Comparison of ENCODE assay signal across 11 cellular contexts in the genomic region with DNA sequence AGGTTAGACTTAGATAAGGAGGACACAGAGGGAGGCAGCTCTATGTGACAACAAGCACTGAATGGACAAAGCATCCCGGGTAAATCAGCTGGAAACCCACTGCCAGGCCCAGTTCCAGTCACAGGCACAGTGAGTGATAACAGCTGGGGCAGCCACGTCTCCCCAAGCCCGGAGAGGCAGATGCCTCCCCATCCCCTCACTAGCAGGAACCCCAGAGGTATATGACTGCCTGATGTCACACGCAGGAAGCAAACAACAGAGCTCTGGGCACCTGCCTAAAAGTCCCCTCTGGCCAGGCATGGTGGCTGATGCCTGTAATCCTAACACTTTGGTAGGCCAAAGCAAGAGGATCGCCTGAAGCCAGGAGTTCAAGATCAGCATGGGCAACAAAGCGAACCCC. TPM values are rescaled to one million over a fixed set of nuclear protein-coding genes. Genes with fewer than 3 reads are reported as not detected.
DNase-seq lines count a peak whose midpoint lies in the region; ATAC-seq and TF ChIP-seq lines count a peak whose summit lies in the region.
"Had no signal": no experiment of that assay in that cellular context is flagged by ENCODE, and none has a peak within 500 bp of the region (broad histone marks: within the 10 kb centered on the region; RNA-seq: fewer than 3 reads in every experiment).

No MANE protein-coding gene starts in this region.

- no peaks in the 10 kb centered on the region for H3K9me3 ChIP-seq in mucosa of stomach (ENCODE audit: control insufficient read depth, low read length)
- H3K9me3 ChIP-seq in CD4-positive, alpha-beta memory T cell (ENCODE audit: control insufficient read depth in 1 of 2, low read length in 2 of 2): no peaks in the 10 kb centered on the region
- H3K9me3 ChIP-seq: BE2C, heart left ventricle had no signal

- peaks cover 26% of the 10 kb centered on the region for H3K4me1 Mint-ChIP-seq in activated naive CD4-positive, alpha-beta T cell treated with anti-CD3 and anti-CD28 coated beads, Interleukin-2, amount 10 ng/mL, durations not matched to agents 7 days and 5 days
- H3K4me1 Mint-ChIP-seq in activated naive CD8-positive, alpha-beta T cell (ENCODE audit: low read depth): peaks cover 27% of the 10 kb centered on the region
- peaks cover 13 to 28% (median 25%) of the 10 kb centered on the region in 4 donors for H3K4me1 Mint-ChIP-seq in naive thymus-derived CD8-positive, alpha-beta T cell
- H3K4me1 Mint-ChIP-seq in CD4-positive, alpha-beta memory T cell: peaks cover 20 to 34% (median 25%) of the 10 kb centered on the region in 4 donors

- no peaks in the 10 kb centered on the region for H3K27me3 ChIP-seq in mucosa of stomach (ENCODE audit: control insufficient read depth, insufficient read depth, low read length)
- no peaks in the 10 kb centered on the region for H3K27me3 ChIP-seq in CD4-positive, alpha-beta memory T cell (ENCODE audit: insufficient read depth, low read length)
- H3K27me3 ChIP-seq: BE2C, heart left ventricle had no signal

- CTCF ChIA-PET in activated naive CD4-positive, alpha-beta T cell treated with anti-CD3 and anti-CD28 coated beads, Interleukin-2, amount 10 ng/mL, durations not matched to agents 7 days and 5 days (lab: Charles Lee): interaction anchor here (1.1 to 1.7 kb wide), 3 partner anchors 63 to 104 kb away, joined by 3 read pairs; no protein-coding TSS in a partner anchor
- CTCF ChIA-PET in GM10248 (lab: Yijun Ruan, JAX): interaction anchor here (1.3 to 3.3 kb wide), 4 partner anchors 9 to 199 kb away, joined by 4 to 11 read pairs (median 4); a partner anchor contains a TSS
- CTCF ChIA-PET in CD4-positive, alpha-beta memory T cell (lab: Charles Lee; ENCODE audit: partially characterized antibody): interaction anchor here (1.4 to 7.9 kb wide), 5 partner anchors 87 to 198 kb away, joined by 3 to 120 read pairs (median 6); a partner anchor contains a TSS

- no peak overlapping the region for H3K4me3 ChIP-seq in mucosa of stomach (ENCODE audit: low read length)
- H3K4me3 ChIP-seq in CD4-positive, alpha-beta memory T cell (ENCODE audit: low read length in 2 of 2): no peak overlapping the region
- H3K4me3 ChIP-seq: heart left ventricle had no signal

- POLR2A ChIA-PET in naive thymus-derived CD8-positive, alpha-beta T cell (lab: Charles Lee): interaction anchor here (0.5 to 1.1 kb wide), 3 partner anchors 23 to 110 kb away, joined by 3 to 6 read pairs (median 3); a partner anchor contains a TSS
- POLR2A ChIA-PET in GM10248 (lab: Yijun Ruan, JAX): no interaction called here
- POLR2A ChIA-PET in CD4-positive, alpha-beta memory T cell (lab: Charles Lee; ENCODE audit: partially characterized antibody): interaction anchor here (0.7 to 1.2 kb wide), 5 partner anchors 9 to 98 kb away, joined by 3 to 4 read pairs (median 3); a partner anchor contains a TSS

- TF ChIP-seq CTCF in omental fat pad (IDR thresholded peaks at IDR 0.05) (no peak), GM10248 (IDR thresholded peaks at IDR 0.05; ENCODE audit: control extremely low read depth, extremely low read depth, low read depth, missing control alignments) (no peak)

- H3K4me1 ChIP-seq in mucosa of stomach (ENCODE audit: control insufficient read depth, insufficient read depth, low read length): peaks cover 54% of the 10 kb centered on the region
- peaks cover 23% of the 10 kb centered on the region for H3K4me1 ChIP-seq in CD4-positive, alpha-beta memory T cell (ENCODE audit: insufficient read depth, low read length)
- H3K4me1 ChIP-seq: BE2C had no signal

- H3K4me3 Mint-ChIP-seq in activated naive CD4-positive, alpha-beta T cell treated with anti-CD3 and anti-CD28 coated beads, Interleukin-2, amount 10 ng/mL, durations not matched to agents 7 days and 5 days: no peak overlapping the region
- H3K4me3 Mint-ChIP-seq in activated naive CD8-positive, alpha-beta T cell: no peak overlapping the region
- peak overlapping the region in 3 of 10 donors; percentile 22 to 41 (median 37) for H3K4me3 Mint-ChIP-seq in naive thymus-derived CD8-positive, alpha-beta T cell
- peak overlapping the region in 3 of 8 donors; percentile 45 to 68 (median 53) for H3K4me3 Mint-ChIP-seq in CD4-positive, alpha-beta memory T cell
- H3K4me3 Mint-ChIP-seq: neural crest cell had no signal

- no peaks in the 10 kb centered on the region for H3K36me3 ChIP-seq in mucosa of stomach (ENCODE audit: control insufficient read depth, insufficient read depth, low read length)
- H3K36me3 ChIP-seq in CD4-positive, alpha-beta memory T cell (ENCODE audit: insufficient read depth, low read length): peaks cover 6% of the 10 kb centered on the region

- peak overlapping the region; percentile 64 for H3K27ac Mint-ChIP-seq in activated naive CD4-positive, alpha-beta T cell treated with anti-CD3 and anti-CD28 coated beads, Interleukin-2, amount 10 ng/mL, durations not matched to agents 7 days and 5 days
- peak overlapping the region; percentile 73 for H3K27ac Mint-ChIP-seq in activated naive CD8-positive, alpha-beta T cell
- peak overlapping the region in 1 of 10 donors; percentile 34 for H3K27ac Mint-ChIP-seq in naive thymus-derived CD8-positive, alpha-beta T cell
- peak overlapping the region in 3 of 7 donors; percentile 12 to 83 (median 75) for H3K27ac Mint-ChIP-seq in CD4-positive, alpha-beta memory T cell

- peak overlapping the region; percentile 54 for H3K9ac ChIP-seq in mucosa of stomach (ENCODE audit: low read length)

- H3K27ac ChIP-seq in CD4-positive, alpha-beta memory T cell (ENCODE audit: low read depth, low read length): no peak overlapping the region

- intact Hi-C loops in CD4-positive, alpha-beta memory T cell (cut with micrococcal nuclease): loop anchor here (2.0 kb wide), 1 partner anchor 19 kb away; a partner anchor contains a TSS

- peaks cover 13% of the 10 kb centered on the region for H3K36me3 Mint-ChIP-seq in activated naive CD4-positive, alpha-beta T cell treated with anti-CD3 and anti-CD28 coated beads, Interleukin-2, amount 10 ng/mL, durations not matched to agents 7 days and 5 days
- H3K36me3 Mint-ChIP-seq in activated naive CD8-positive, alpha-beta T cell: no peaks in the 10 kb centered on the region
- peaks cover 0 to 25% (median 4%) of the 10 kb centered on the region in 3 donors for H3K36me3 Mint-ChIP-seq in naive thymus-derived CD8-positive, alpha-beta T cell
- H3K36me3 Mint-ChIP-seq in CD4-positive, alpha-beta memory T cell: peaks cover 7 to 8% of the 10 kb centered on the region in 2 donors

- H3K27me3 Mint-ChIP-seq in activated naive CD4-positive, alpha-beta T cell treated with anti-CD3 and anti-CD28 coated beads, Interleukin-2, amount 10 ng/mL, durations not matched to agents 7 days and 5 days: no peaks in the 10 kb centered on the region
- H3K27me3 Mint-ChIP-seq in activated naive CD8-positive, alpha-beta T cell: no peaks in the 10 kb centered on the region
- H3K27me3 Mint-ChIP-seq in naive thymus-derived CD8-positive, alpha-beta T cell: no peaks in the 10 kb centered on the region
- no peaks in the 10 kb centered on the region for H3K27me3 Mint-ChIP-seq in CD4-positive, alpha-beta memory T cell

- H3K9me3 Mint-ChIP-seq in activated naive CD4-positive, alpha-beta T cell treated with anti-CD3 and anti-CD28 coated beads, Interleukin-2, amount 10 ng/mL, durations not matched to agents 7 days and 5 days: no peaks in the 10 kb centered on the region
- H3K9me3 Mint-ChIP-seq in activated naive CD8-positive, alpha-beta T cell (ENCODE audit: low read depth): no peaks in the 10 kb centered on the region
- no peaks in the 10 kb centered on the region for H3K9me3 Mint-ChIP-seq in naive thymus-derived CD8-positive, alpha-beta T cell
- H3K9me3 Mint-ChIP-seq in CD4-positive, alpha-beta memory T cell: no peaks in the 10 kb centered on the region
- H3K9me3 Mint-ChIP-seq: neural crest cell had no signal

- no peak for DNase-seq in activated naive CD4-positive, alpha-beta T cell treated with anti-CD3 and anti-CD28 coated beads, Interleukin-2, amount 10 ng/mL, durations not matched to agents 7 days and 5 days
- DNase-seq in activated naive CD4-positive, alpha-beta T cell treated with Interleukin-2 at 50 U/mL for 16 hours: no peak
- DNase-seq in naive thymus-derived CD8-positive, alpha-beta T cell: no peak
- DNase-seq in omental fat pad (ENCODE audit: low spot score) (no peak), GM10248 (ENCODE audit: extremely low spot score) (no peak)
- no peak for DNase-seq in CD4-positive, alpha-beta memory T cell
- DNase-seq: BE2C, heart left ventricle had no signal

- no peak for ATAC-seq in naive thymus-derived CD8-positive, alpha-beta T cell
- ATAC-seq in omental fat pad (ENCODE audit: low FRiP score): no peak

RNA-seq across cellular contexts. Expression of a gene that starts 18.2 kb away (rescaled TPM):
- total RNA-seq in naive thymus-derived CD8-positive, alpha-beta T cell: 1 to 10 TPM; 2.0 to 2.2 TPM
- polyA plus RNA-seq in naive thymus-derived CD8-positive, alpha-beta T cell: under 1 TPM in 1 of 3 donors, not detected in 2; 0.40 TPM
- 1 to 10 TPM in 1 of 4 donors, under 1 TPM in 2, not detected in 1; 0.19 to 1.3 (median 0.50) TPM for total RNA-seq in omental fat pad
- 1 to 10 TPM; 3.5 TPM for total RNA-seq in CD4-positive, alpha-beta memory T cell
- polyA plus RNA-seq in CD4-positive, alpha-beta memory T cell: under 1 TPM; 0.24 to 0.29 TPM

RNA-seq across cellular contexts. Expression of a gene that starts 18.9 kb away (rescaled TPM):
- total RNA-seq in naive thymus-derived CD8-positive, alpha-beta T cell: 10 to 100 TPM; 28.9 to 33.8 TPM
- 10 to 100 TPM; 13.2 to 15.5 (median 13.8) TPM for polyA plus RNA-seq in naive thymus-derived CD8-positive, alpha-beta T cell
- total RNA-seq in omental fat pad: 10 to 100 TPM; 13.5 to 29.5 (median 21.1) TPM
- 10 to 100 TPM; 34.1 to 35.0 TPM for total RNA-seq in CD4-positive, alpha-beta memory T cell
- 10 to 100 TPM; 10.4 to 20.4 TPM for polyA plus RNA-seq in CD4-positive, alpha-beta memory T cell

RNA-seq across cellular contexts. Expression of a gene that starts 19.3 kb away (rescaled TPM):
- total RNA-seq in naive thymus-derived CD8-positive, alpha-beta T cell: 10 to 100 TPM; 37.6 to 38.4 TPM
- polyA plus RNA-seq in naive thymus-derived CD8-positive, alpha-beta T cell: 10 to 100 TPM; 17.5 to 37.5 (median 31.3) TPM
- total RNA-seq in omental fat pad: 10 to 100 TPM in 3 of 4 donors, 1 to 10 TPM in 1; 8.8 to 21.1 (median 17.1) TPM
- 10 to 100 TPM; 40.5 to 43.9 TPM for total RNA-seq in CD4-positive, alpha-beta memory T cell
- polyA plus RNA-seq in CD4-positive, alpha-beta memory T cell: 10 to 100 TPM; 24.3 to 31.5 TPM

RNA-seq across cellular contexts. Expression of a gene that starts 24.1 kb away (rescaled TPM):
- total RNA-seq in naive thymus-derived CD8-positive, alpha-beta T cell: 10 to 100 TPM; 17.8 to 19.4 TPM
- 10 to 100 TPM; 46.5 to 53.9 (median 50.6) TPM for polyA plus RNA-seq in naive thymus-derived CD8-positive, alpha-beta T cell
- total RNA-seq in omental fat pad: 100 to 1,000 TPM in 2 of 4 donors, 10 to 100 TPM in 2; 42.5 to 129 (median 97.1) TPM
- total RNA-seq in CD4-positive, alpha-beta memory T cell: 10 to 100 TPM; 21.2 to 24.1 TPM
- 100 to 1,000 TPM in 1 of 2 donors, 10 to 100 TPM in 1; 74.8 to 115 TPM for polyA plus RNA-seq in CD4-positive, alpha-beta memory T cell

RNA-seq across cellular contexts. Expression of a gene that starts 32.9 kb away (rescaled TPM):
- 10 to 100 TPM; 18.2 to 19.1 TPM for total RNA-seq in naive thymus-derived CD8-positive, alpha-beta T cell
- polyA plus RNA-seq in naive thymus-derived CD8-positive, alpha-beta T cell: 10 to 100 TPM; 13.4 to 19.4 (median 16.8) TPM
- 10 to 100 TPM; 32.8 to 50.8 (median 43.7) TPM for total RNA-seq in omental fat pad
- total RNA-seq in CD4-positive, alpha-beta memory T cell: 10 to 100 TPM; 24.5 to 26.7 TPM
- polyA plus RNA-seq in CD4-positive, alpha-beta memory T cell: 10 to 100 TPM; 28.9 to 35.9 TPM
